In the genomic region with DNA sequence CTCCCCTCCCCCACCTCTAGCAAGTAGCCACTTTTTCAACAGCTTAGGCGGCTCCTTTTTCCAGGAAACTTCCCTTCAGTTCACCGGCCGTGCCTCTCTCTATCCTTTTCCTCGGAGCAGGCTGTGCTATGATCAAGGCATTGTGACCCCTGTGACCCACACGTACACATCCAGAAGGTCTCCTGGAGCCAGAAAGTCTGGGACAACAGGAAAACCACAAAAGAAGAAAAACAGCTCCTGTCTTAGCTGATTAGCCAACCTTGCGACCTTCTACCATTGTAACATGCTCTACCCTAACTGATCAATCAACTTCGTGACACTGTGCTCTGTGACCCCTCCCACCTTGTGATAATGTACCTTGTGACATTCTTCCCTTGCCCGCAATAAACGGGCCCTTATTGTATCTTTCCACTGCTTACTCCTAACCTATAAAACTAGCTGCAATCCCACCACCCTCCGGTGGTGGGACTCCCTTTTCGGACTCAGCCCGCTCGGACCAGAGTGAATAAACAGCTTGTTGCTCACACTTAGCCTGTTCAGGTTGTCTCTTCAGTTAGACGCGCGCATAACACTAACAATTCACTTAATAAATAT, we compare ENCODE assay signal across 1 cellular context.
TF ChIP-seq lines count a peak whose summit lies in the region.

No MANE protein-coding gene starts in this region.

TF ChIP-seq in HepG2, 621 proteins besides CTCF, POLR2A, EP300 and RAD21 (continued from another document and continues in another):
- TF ChIP-seq ZNF326 (CRISPR knock-in tag; IDR thresholded peaks at IDR 0.05; ENCODE audit: borderline replicate concordance) = no peak
- TF ChIP-seq MTF2 (CRISPR knock-in tag; IDR thresholded peaks at IDR 0.05; ENCODE audit: borderline replicate concordance) = no peak; the same call in 1 of the 2 replicates
- no peak for TF ChIP-seq ZNF382 (CRISPR knock-in tag; IDR thresholded peaks at IDR 0.05; ENCODE audit: borderline replicate concordance)
- TF ChIP-seq, protein P1, sequence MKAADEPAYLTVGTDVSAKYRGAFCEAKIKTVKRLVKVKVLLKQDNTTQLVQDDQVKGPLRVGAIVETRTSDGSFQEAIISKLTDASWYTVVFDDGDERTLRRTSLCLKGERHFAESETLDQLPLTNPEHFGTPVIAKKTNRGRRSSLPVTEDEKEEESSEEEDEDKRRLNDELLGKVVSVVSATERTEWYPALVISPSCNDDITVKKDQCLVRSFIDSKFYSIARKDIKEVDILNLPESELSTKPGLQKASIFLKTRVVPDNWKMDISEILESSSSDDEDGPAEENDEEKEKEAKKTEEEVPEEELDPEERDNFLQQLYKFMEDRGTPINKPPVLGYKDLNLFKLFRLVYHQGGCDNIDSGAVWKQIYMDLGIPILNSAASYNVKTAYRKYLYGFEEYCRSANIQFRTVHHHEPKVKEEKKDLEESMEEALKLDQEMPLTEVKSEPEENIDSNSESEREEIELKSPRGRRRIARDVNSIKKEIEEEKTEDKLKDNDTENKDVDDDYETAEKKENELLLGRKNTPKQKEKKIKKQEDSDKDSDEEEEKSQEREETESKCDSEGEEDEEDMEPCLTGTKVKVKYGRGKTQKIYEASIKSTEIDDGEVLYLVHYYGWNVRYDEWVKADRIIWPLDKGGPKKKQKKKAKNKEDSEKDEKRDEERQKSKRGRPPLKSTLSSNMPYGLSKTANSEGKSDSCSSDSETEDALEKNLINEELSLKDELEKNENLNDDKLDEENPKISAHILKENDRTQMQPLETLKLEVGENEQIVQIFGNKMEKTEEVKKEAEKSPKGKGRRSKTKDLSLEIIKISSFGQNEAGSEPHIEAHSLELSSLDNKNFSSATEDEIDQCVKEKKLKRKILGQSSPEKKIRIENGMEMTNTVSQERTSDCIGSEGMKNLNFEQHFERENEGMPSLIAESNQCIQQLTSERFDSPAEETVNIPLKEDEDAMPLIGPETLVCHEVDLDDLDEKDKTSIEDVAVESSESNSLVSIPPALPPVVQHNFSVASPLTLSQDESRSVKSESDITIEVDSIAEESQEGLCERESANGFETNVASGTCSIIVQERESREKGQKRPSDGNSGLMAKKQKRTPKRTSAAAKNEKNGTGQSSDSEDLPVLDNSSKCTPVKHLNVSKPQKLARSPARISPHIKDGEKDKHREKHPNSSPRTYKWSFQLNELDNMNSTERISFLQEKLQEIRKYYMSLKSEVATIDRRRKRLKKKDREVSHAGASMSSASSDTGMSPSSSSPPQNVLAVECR (CRISPR knock-in tag; IDR thresholded peaks at IDR 0.05; ENCODE audit: borderline replicate concordance) = peak; percentile 55; the same call in 1 of the 2 replicates
- TF ChIP-seq ATAD3A (CRISPR knock-in tag; IDR thresholded peaks at IDR 0.05) = no peak
- no peak for TF ChIP-seq HOXA5 (CRISPR knock-in tag; IDR thresholded peaks at IDR 0.05)
- TF ChIP-seq, protein P2, sequence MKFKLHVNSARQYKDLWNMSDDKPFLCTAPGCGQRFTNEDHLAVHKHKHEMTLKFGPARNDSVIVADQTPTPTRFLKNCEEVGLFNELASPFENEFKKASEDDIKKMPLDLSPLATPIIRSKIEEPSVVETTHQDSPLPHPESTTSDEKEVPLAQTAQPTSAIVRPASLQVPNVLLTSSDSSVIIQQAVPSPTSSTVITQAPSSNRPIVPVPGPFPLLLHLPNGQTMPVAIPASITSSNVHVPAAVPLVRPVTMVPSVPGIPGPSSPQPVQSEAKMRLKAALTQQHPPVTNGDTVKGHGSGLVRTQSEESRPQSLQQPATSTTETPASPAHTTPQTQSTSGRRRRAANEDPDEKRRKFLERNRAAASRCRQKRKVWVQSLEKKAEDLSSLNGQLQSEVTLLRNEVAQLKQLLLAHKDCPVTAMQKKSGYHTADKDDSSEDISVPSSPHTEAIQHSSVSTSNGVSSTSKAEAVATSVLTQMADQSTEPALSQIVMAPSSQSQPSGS (CRISPR knock-in tag; IDR thresholded peaks at IDR 0.05) = 0 out of 2 replicates have a peak, but pooled peaks have one; percentile 49
- TF ChIP-seq ZFAT (CRISPR knock-in tag; conservative IDR thresholded peaks at IDR 0.05) = no peak
- TF ChIP-seq MYC (CRISPR knock-in tag; IDR thresholded peaks at IDR 0.05; ENCODE audit: borderline replicate concordance) = no peak; the same call in 1 of the 2 replicates
- no peak for TF ChIP-seq REPIN1 (CRISPR knock-in tag; IDR thresholded peaks at IDR 0.05; ENCODE audit: borderline replicate concordance, low read depth)
- no peak for TF ChIP-seq ZNF432 (CRISPR knock-in tag; IDR thresholded peaks at IDR 0.05; ENCODE audit: borderline replicate concordance)
- no peak for TF ChIP-seq NR1H2 (CRISPR knock-in tag; IDR thresholded peaks at IDR 0.05; ENCODE audit: borderline replicate concordance, low read depth)
- peak; percentile 74 for TF ChIP-seq SOX13 (IDR thresholded peaks at IDR 0.05)
- TF ChIP-seq SOX13 (CRISPR knock-in tag; conservative IDR thresholded peaks at IDR 0.05 in 1 of 2, IDR thresholded peaks at IDR 0.05 in 1 of 2) = peak in 1 of 2 experiments; percentile 95; a peak in 2 of 4 replicates
- TF ChIP-seq ZNF260 (CRISPR knock-in tag; IDR thresholded peaks at IDR 0.05; ENCODE audit: borderline replicate concordance, low read depth) = no peak
- TF ChIP-seq ZBTB7B (CRISPR knock-in tag; IDR thresholded peaks at IDR 0.05) = no peak
- TF ChIP-seq ARNT (IDR thresholded peaks at IDR 0.05) = 0 out of 2 replicates have a peak, but pooled peaks have one; percentile 33
- TF ChIP-seq PCBP1 (IDR thresholded peaks at IDR 0.05; ENCODE audit: borderline replicate concordance, low read depth, low read length) = no peak
- peak; percentile 59; the same call in 1 of the 2 replicates for TF ChIP-seq RBFOX2 (IDR thresholded peaks at IDR 0.05; ENCODE audit: low read depth, low read length)
- TF ChIP-seq, protein P3, sequence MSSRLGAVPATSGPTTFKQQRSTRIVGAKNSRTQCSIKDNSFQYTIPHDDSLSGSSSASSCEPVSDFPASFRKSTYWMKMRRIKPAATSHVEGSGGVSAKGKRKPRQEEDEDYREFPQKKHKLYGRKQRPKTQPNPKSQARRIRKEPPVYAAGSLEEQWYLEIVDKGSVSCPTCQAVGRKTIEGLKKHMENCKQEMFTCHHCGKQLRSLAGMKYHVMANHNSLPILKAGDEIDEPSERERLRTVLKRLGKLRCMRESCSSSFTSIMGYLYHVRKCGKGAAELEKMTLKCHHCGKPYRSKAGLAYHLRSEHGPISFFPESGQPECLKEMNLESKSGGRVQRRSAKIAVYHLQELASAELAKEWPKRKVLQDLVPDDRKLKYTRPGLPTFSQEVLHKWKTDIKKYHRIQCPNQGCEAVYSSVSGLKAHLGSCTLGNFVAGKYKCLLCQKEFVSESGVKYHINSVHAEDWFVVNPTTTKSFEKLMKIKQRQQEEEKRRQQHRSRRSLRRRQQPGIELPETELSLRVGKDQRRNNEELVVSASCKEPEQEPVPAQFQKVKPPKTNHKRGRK (CRISPR knock-in tag; IDR thresholded peaks at IDR 0.05) = no peak
- TF ChIP-seq, protein P4, sequence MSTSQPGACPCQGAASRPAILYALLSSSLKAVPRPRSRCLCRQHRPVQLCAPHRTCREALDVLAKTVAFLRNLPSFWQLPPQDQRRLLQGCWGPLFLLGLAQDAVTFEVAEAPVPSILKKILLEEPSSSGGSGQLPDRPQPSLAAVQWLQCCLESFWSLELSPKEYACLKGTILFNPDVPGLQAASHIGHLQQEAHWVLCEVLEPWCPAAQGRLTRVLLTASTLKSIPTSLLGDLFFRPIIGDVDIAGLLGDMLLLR (CRISPR knock-in tag; IDR thresholded peaks at IDR 0.05) = no peak
- TF ChIP-seq ZNF253 (CRISPR knock-in tag; IDR thresholded peaks at IDR 0.05; ENCODE audit: borderline replicate concordance) = no peak
- TF ChIP-seq MZF1 (CRISPR knock-in tag; IDR thresholded peaks at IDR 0.05; ENCODE audit: borderline replicate concordance) = no peak
- TF ChIP-seq, protein P5, sequence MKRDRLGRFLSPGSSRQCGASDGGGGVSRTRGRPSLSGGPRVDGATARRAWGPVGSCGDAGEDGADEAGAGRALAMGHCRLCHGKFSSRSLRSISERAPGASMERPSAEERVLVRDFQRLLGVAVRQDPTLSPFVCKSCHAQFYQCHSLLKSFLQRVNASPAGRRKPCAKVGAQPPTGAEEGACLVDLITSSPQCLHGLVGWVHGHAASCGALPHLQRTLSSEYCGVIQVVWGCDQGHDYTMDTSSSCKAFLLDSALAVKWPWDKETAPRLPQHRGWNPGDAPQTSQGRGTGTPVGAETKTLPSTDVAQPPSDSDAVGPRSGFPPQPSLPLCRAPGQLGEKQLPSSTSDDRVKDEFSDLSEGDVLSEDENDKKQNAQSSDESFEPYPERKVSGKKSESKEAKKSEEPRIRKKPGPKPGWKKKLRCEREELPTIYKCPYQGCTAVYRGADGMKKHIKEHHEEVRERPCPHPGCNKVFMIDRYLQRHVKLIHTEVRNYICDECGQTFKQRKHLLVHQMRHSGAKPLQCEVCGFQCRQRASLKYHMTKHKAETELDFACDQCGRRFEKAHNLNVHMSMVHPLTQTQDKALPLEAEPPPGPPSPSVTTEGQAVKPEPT (CRISPR knock-in tag; IDR thresholded peaks at IDR 0.05; ENCODE audit: low read depth) = peak; percentile 59
- peak; percentile 76 for TF ChIP-seq POLR2G (IDR thresholded peaks at IDR 0.05; ENCODE audit: low read depth, low read length)
- no peak for TF ChIP-seq ZKSCAN5 (CRISPR knock-in tag; IDR thresholded peaks at IDR 0.05)
- TF ChIP-seq, protein P6, sequence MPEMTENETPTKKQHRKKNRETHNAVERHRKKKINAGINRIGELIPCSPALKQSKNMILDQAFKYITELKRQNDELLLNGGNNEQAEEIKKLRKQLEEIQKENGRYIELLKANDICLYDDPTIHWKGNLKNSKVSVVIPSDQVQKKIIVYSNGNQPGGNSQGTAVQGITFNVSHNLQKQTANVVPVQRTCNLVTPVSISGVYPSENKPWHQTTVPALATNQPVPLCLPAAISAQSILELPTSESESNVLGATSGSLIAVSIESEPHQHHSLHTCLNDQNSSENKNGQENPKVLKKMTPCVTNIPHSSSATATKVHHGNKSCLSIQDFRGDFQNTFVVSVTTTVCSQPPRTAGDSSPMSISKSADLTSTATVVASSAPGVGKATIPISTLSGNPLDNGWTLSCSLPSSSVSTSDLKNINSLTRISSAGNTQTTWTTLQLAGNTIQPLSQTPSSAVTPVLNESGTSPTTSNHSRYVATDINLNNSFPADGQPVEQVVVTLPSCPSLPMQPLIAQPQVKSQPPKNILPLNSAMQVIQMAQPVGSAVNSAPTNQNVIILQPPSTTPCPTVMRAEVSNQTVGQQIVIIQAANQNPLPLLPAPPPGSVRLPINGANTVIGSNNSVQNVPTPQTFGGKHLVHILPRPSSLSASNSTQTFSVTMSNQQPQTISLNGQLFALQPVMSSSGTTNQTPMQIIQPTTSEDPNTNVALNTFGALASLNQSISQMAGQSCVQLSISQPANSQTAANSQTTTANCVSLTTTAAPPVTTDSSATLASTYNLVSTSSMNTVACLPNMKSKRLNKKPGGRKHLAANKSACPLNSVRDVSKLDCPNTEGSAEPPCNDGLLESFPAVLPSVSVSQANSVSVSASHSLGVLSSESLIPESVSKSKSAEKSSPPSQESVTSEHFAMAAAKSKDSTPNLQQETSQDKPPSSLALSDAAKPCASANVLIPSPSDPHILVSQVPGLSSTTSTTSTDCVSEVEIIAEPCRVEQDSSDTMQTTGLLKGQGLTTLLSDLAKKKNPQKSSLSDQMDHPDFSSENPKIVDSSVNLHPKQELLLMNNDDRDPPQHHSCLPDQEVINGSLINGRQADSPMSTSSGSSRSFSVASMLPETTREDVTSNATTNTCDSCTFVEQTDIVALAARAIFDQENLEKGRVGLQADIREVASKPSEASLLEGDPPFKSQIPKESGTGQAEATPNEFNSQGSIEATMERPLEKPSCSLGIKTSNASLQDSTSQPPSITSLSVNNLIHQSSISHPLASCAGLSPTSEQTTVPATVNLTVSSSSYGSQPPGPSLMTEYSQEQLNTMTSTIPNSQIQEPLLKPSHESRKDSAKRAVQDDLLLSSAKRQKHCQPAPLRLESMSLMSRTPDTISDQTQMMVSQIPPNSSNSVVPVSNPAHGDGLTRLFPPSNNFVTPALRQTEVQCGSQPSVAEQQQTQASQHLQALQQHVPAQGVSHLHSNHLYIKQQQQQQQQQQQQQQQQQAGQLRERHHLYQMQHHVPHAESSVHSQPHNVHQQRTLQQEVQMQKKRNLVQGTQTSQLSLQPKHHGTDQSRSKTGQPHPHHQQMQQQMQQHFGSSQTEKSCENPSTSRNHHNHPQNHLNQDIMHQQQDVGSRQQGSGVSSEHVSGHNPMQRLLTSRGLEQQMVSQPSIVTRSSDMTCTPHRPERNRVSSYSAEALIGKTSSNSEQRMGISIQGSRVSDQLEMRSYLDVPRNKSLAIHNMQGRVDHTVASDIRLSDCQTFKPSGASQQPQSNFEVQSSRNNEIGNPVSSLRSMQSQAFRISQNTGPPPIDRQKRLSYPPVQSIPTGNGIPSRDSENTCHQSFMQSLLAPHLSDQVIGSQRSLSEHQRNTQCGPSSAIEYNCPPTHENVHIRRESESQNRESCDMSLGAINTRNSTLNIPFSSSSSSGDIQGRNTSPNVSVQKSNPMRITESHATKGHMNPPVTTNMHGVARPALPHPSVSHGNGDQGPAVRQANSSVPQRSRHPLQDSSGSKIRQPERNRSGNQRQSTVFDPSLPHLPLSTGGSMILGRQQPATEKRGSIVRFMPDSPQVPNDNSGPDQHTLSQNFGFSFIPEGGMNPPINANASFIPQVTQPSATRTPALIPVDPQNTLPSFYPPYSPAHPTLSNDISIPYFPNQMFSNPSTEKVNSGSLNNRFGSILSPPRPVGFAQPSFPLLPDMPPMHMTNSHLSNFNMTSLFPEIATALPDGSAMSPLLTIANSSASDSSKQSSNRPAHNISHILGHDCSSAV (CRISPR knock-in tag; IDR thresholded peaks at IDR 0.05; ENCODE audit: borderline replicate concordance) = no peak
